In genomic region chr9:81601639-81602623, GRCh38 we compare ENCODE assay signal across 14 cellular contexts.
A peak's percentile ranks its signal among the peaks of the same experiment; 100 is the strongest.
DNase-seq lines count a peak whose midpoint lies in the region; ATAC-seq and TF ChIP-seq lines count a peak whose summit lies in the region.
"Had no signal": no experiment of that assay in that cellular context is flagged by ENCODE, and none has a peak within 500 bp of the region (broad histone marks: within the 10 kb centered on the region; RNA-seq: fewer than 3 reads in every experiment).

No MANE protein-coding gene starts in this region.

- peaks cover 73% of the 10 kb centered on the region for H3K79me2 ChIP-seq in GM23338 (replicated peaks; ENCODE audit: insufficient read depth)

- H3K4me2 ChIP-seq in GM23338: peak overlapping the region; percentile 68; the same call in 1 of the 2 replicates

- H3K27ac Mint-ChIP-seq in GM23338: peak overlapping the region; percentile 6; the same call in 1 of the 2 replicates
- no peak overlapping the region for H3K27ac Mint-ChIP-seq in activated T-cell treated with anti-CD3 and anti-CD28 coated beads, Interleukin-2, amount 50 U/mL, for 24 hours
- H3K27ac Mint-ChIP-seq in activated T-cell treated with anti-CD3 and anti-CD28 coated beads, Interleukin-2, amount 50 U/mL, for 72 hours: no peak overlapping the region
- H3K27ac Mint-ChIP-seq: naive thymus-derived CD8-positive, alpha-beta T cell had no signal

- H3K36me3 Mint-ChIP-seq in GM23338 (ENCODE audit: low read depth): peaks cover 79% of the 10 kb centered on the region
- no peaks in the 10 kb centered on the region for H3K36me3 Mint-ChIP-seq in activated T-cell treated with anti-CD3 and anti-CD28 coated beads, Interleukin-2, amount 50 U/mL, for 24 hours (ENCODE audit: low read depth)
- no peaks in the 10 kb centered on the region for H3K36me3 Mint-ChIP-seq in activated T-cell treated with anti-CD3 and anti-CD28 coated beads, Interleukin-2, amount 50 U/mL, for 72 hours (ENCODE audit: insufficient read depth in 2 of 2)

- TF ChIP-seq CTCF in GM12864 (IDR thresholded peaks at IDR 0.05; ENCODE audit: low read depth, low read length, missing control alignments): no peak
- TF ChIP-seq CTCF in GM23338 (conservative IDR thresholded peaks at IDR 0.05; ENCODE audit: low read depth in 2 of 2): no peak
- TF ChIP-seq CTCF in RWPE1 (conservative IDR thresholded peaks at IDR 0.05; ENCODE audit: low read depth): no peak

- no peak overlapping the region for H2AFZ ChIP-seq in GM23338

- POLR2A ChIA-PET in RWPE1 (lab: Yijun Ruan, JAX; ENCODE audit: low non-redundant PET): no interaction called here

- peaks cover 11% of the 10 kb centered on the region for H4K20me1 ChIP-seq in GM23338 (replicated peaks; ENCODE audit: insufficient read depth)

- no peak overlapping the region for H3K4me3 ChIP-seq in GM12864 (ENCODE audit: low read depth, low read length)
- H3K4me3 ChIP-seq in GM23338: no peak overlapping the region
- H3K4me3 ChIP-seq: HAP-1, upper lobe of left lung had no signal

- no peaks in the 10 kb centered on the region for H3K27me3 ChIP-seq in GM23338 (ENCODE audit: insufficient read depth)
- H3K27me3 ChIP-seq: upper lobe of left lung had no signal

- no peaks in the 10 kb centered on the region for H3F3A ChIP-seq in GM23338 (replicated peaks; ENCODE audit: low read depth)

- peaks cover 12% of the 10 kb centered on the region for H3K36me3 ChIP-seq in GM23338 (ENCODE audit: insufficient read depth)
- H3K36me3 ChIP-seq: HAP-1 had no signal

- DNase-seq in GM12864 (ENCODE audit: low read depth): peak; percentile 13
- no peak for DNase-seq in GM23338 (ENCODE audit: low spot score)
- peak; percentile 42 for DNase-seq in RWPE1 (ENCODE audit: low spot score)
- peak; percentile 83 for DNase-seq in iris pigment epithelial cell (ENCODE audit: low read depth)
- no peak for DNase-seq in iPS-NIHi11 (ENCODE audit: low spot score)
- DNase-seq in activated T-cell treated with anti-CD3 and anti-CD28 coated beads, Interleukin-2, amount 50 U/mL, for 24 hours: no peak
- DNase-seq in activated T-cell treated with anti-CD3 and anti-CD28 coated beads, Interleukin-2, amount 50 U/mL, for 72 hours: no peak
- DNase-seq in DMS153 (lab: John Stamatoyannopoulos, UW): no peak
- DNase-seq: erythroblast; naive thymus-derived CD8-positive, alpha-beta T cell; NCI-H524; SHP77 treated with DMSO at 0.1 percent for 48 hours; upper lobe of left lung had no signal

- no peaks in the 10 kb centered on the region for H3K9me3 Mint-ChIP-seq in GM23338
- no peaks in the 10 kb centered on the region for H3K9me3 Mint-ChIP-seq in activated T-cell treated with anti-CD3 and anti-CD28 coated beads, Interleukin-2, amount 50 U/mL, for 24 hours
- H3K9me3 Mint-ChIP-seq in activated T-cell treated with anti-CD3 and anti-CD28 coated beads, Interleukin-2, amount 50 U/mL, for 72 hours: peaks cover 0 to 2% of the 10 kb centered on the region in 2 donors

- no peaks in the 10 kb centered on the region for H3K9me2 ChIP-seq in GM23338 (ENCODE audit: insufficient read depth)

- H3K4me3 Mint-ChIP-seq in GM23338: no peak overlapping the region
- H3K4me3 Mint-ChIP-seq in activated T-cell treated with anti-CD3 and anti-CD28 coated beads, Interleukin-2, amount 50 U/mL, for 24 hours: no peak overlapping the region
- H3K4me3 Mint-ChIP-seq in activated T-cell treated with anti-CD3 and anti-CD28 coated beads, Interleukin-2, amount 50 U/mL, for 72 hours: no peak overlapping the region

- peaks cover 55% of the 10 kb centered on the region for H3K4me1 ChIP-seq in GM23338 (ENCODE audit: insufficient read depth)
- H3K4me1 ChIP-seq: HAP-1 had no signal

- no peak for ATAC-seq in GM23338
- no peak for ATAC-seq in activated T-cell treated with anti-CD3 and anti-CD28 coated beads, Interleukin-2, amount 50 U/mL, for 72 hours (replicated peaks in 1 of 2)
- ATAC-seq: naive thymus-derived CD8-positive, alpha-beta T cell had no signal

- CTCF ChIA-PET in RWPE1 (lab: Yijun Ruan, JAX): interaction anchor here (0.6 to 0.7 kb wide), 2 partner anchors 326 to 461 kb away, joined by 3 read pairs; no protein-coding TSS in a partner anchor

- H3K27ac ChIP-seq in GM23338 (ENCODE audit: low read depth) (0 out of 2 replicates have a peak overlapping the region, but pooled peaks have one; percentile 61), RWPE1 (no peak overlapping the region)

- peaks cover 55% of the 10 kb centered on the region for H3K4me1 Mint-ChIP-seq in GM23338
- H3K4me1 Mint-ChIP-seq in activated T-cell treated with anti-CD3 and anti-CD28 coated beads, Interleukin-2, amount 50 U/mL, for 24 hours (ENCODE audit: low read depth): peaks cover 3% of the 10 kb centered on the region
- peaks cover 4% of the 10 kb centered on the region for H3K4me1 Mint-ChIP-seq in activated T-cell treated with anti-CD3 and anti-CD28 coated beads, Interleukin-2, amount 50 U/mL, for 72 hours (ENCODE audit: low read depth)

- peaks cover 6% of the 10 kb centered on the region for H3K27me3 Mint-ChIP-seq in GM23338 (ENCODE audit: insufficient read depth, low read depth, poor library complexity)
- peaks cover 8% of the 10 kb centered on the region for H3K27me3 Mint-ChIP-seq in activated T-cell treated with anti-CD3 and anti-CD28 coated beads, Interleukin-2, amount 50 U/mL, for 24 hours
- H3K27me3 Mint-ChIP-seq in activated T-cell treated with anti-CD3 and anti-CD28 coated beads, Interleukin-2, amount 50 U/mL, for 72 hours (ENCODE audit: low read depth): peaks cover 14% of the 10 kb centered on the region

TF ChIP-seq in GM23338, 12 proteins besides CTCF, POLR2A, EP300 and RAD21 (continues in another document):
- no peak for TF ChIP-seq EZH2phosphoT487 (IDR thresholded peaks at IDR 0.05; ENCODE audit: unreplicated experiment)
- TF ChIP-seq ZNF462 (CRISPR knock-in tag; IDR thresholded peaks at IDR 0.05): no peak
- TF ChIP-seq ZNF114 (CRISPR knock-in tag; IDR thresholded peaks at IDR 0.05): no peak

Comparison
In these comparisons a context has a peak if more than half of its experiments do, and no peak if none do; other contexts are left out.
1. DNase-seq: peak in GM12864 (single experiment), RWPE1 (single experiment) and iris pigment epithelial cell (single experiment); none in GM23338 (single experiment), iPS-NIHi11 (single experiment), activated T-cell treated with anti-CD3 and anti-CD28 coated beads, Interleukin-2, amount 50 U/mL, for 24 hours (single experiment), activated T-cell treated with anti-CD3 and anti-CD28 coated beads, Interleukin-2, amount 50 U/mL, for 72 hours (0 of 2) and DMS153 (single experiment).